ENCODE assay signal across 10 cellular contexts in the genomic region with DNA sequence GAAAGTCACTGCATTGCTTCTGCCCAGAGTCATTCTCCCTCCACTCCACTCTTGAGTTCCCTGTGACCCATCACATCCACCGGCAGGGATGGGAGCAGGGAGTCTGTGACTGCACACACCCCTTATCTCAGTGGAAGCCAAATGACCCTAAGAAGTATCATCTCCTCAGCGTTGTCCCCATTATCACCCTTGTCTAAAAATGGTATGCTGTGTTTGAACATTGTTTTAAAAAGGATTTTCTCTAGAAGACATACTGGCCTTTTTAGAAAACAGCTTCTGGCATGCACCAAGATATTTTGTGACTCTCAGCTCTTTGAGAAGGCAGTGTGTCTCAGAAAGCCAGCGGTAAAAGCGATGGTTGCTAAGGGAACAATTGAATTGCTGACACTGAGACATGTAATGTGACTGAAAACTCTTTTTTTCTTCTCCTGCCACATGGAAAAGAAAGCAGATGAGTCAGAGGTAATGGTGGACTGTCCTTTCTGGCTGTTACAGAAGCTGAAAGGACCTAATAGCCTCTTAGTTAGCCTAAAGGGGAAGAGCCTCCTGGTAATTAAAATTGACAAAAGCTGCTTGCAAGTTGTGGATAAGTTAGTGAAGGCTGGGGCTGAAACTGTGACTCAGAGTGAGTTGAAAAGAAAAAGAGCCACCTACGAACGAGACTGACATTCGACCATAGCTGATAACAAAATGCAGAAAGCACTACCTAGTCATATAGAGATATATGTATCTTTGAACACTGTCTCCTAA.
A peak's percentile ranks its signal among the peaks of the same experiment; 100 is the strongest.
DNase-seq lines count a peak whose midpoint lies in the region; TF ChIP-seq lines count a peak whose summit lies in the region.
"Had no signal": no experiment of that assay in that cellular context is flagged by ENCODE, and none has a peak within 500 bp of the region (broad histone marks: within the 10 kb centered on the region; RNA-seq: fewer than 3 reads in every experiment).

No MANE protein-coding gene starts in this region.

- no peak overlapping the region for H3K27ac ChIP-seq in SU-DHL-6 (ENCODE audit: low read depth, low read length)
- H3K27ac ChIP-seq in testis: no peak overlapping the region

- peak; percentile 42 for DNase-seq in activated T-cell treated with anti-CD3 and anti-CD28 coated beads for 24 hours (ENCODE audit: low read depth)
- DNase-seq in activated T-cell treated with anti-CD3 and anti-CD28 coated beads, Interleukin-2, amount 50 U/mL, for 1 hour: no peak
- DNase-seq in stimulated activated CD4-positive, alpha-beta T cell treated with anti-CD3 and anti-CD28 coated beads, Interleukin-4, amount 100 ng/mL, for 24 hours: peak; percentile 68
- DNase-seq in NCI-H1105 treated with DMSO at 0.1 percent for 48 hours (lab: John Stamatoyannopoulos, UW): no peak
- no peak for DNase-seq in testis
- no peak for DNase-seq in GM13977 (ENCODE audit: low spot score)
- DNase-seq: activated effector memory CD4-positive, alpha-beta T cell treated with anti-CD3 and anti-CD28 coated beads, Interleukin-2, amount 50 U/mL, for 16 hours; NCI-H2107 had no signal

- in situ Hi-C loops in GM13977 (cut with MboI; ENCODE audit: low pct_unique_long_range_greater_than_20kb, low sequenced_read_pairs, unreplicated experiment): no loop called here

- H3K27me3 ChIP-seq in SU-DHL-6 (ENCODE audit: low read length) (no peaks in the 10 kb centered on the region), endocrine pancreas (ENCODE audit: control insufficient read depth, insufficient read depth, low read length) (no peaks in the 10 kb centered on the region), testis (no peaks in the 10 kb centered on the region)

- TF ChIP-seq POLR2A in testis (IDR thresholded peaks at IDR 0.05): no peak

- H3K36me3 ChIP-seq in SU-DHL-6 (ENCODE audit: low read length): no peaks in the 10 kb centered on the region
- no peaks in the 10 kb centered on the region for H3K36me3 ChIP-seq in endocrine pancreas (ENCODE audit: control insufficient read depth, insufficient read depth, low read length)
- H3K36me3 ChIP-seq in testis (ENCODE audit: low read depth, missing control alignments): no peaks in the 10 kb centered on the region

- H3K9me3 ChIP-seq in SU-DHL-6 (ENCODE audit: insufficient read depth, low read length): no peaks in the 10 kb centered on the region
- H3K9me3 ChIP-seq in endocrine pancreas (ENCODE audit: control insufficient read depth, low read length): no peaks in the 10 kb centered on the region
- H3K9me3 ChIP-seq in testis: no peaks in the 10 kb centered on the region

- no peaks in the 10 kb centered on the region for H3F3A ChIP-seq in SU-DHL-6 (ENCODE audit: insufficient read depth)

- H3K4me2 ChIP-seq in SU-DHL-6 (ENCODE audit: low read depth, low read length, poor library complexity, severe bottlenecking): no peak overlapping the region

- H3K4me3 ChIP-seq in SU-DHL-6 (ENCODE audit: insufficient read depth, low read length, poor library complexity, severe bottlenecking): no peak overlapping the region
- peak overlapping the region; percentile 1 for H3K4me3 ChIP-seq in endocrine pancreas (ENCODE audit: control insufficient read depth, insufficient read depth, low read length)
- H3K4me3 ChIP-seq in testis: no peak overlapping the region

- no peaks in the 10 kb centered on the region for H4K20me1 ChIP-seq in SU-DHL-6 (ENCODE audit: low read depth, low read length)

- no peaks in the 10 kb centered on the region for H3K9me2 ChIP-seq in SU-DHL-6 (replicated peaks; ENCODE audit: insufficient read depth, low read length)

- H3K4me1 ChIP-seq in endocrine pancreas (ENCODE audit: control insufficient read depth, insufficient read depth, low read length): peaks cover 5% of the 10 kb centered on the region
- peaks cover 5% of the 10 kb centered on the region for H3K4me1 ChIP-seq in testis

- intact Hi-C loops in testis (cut with DNase I; ENCODE audit: low total_unique reads): no loop called here

- WGBS in testis, 2 donors: 66 to 70% methylated on average over 7 of the region's 7 CpGs

- H3K9ac ChIP-seq in SU-DHL-6 (ENCODE audit: low read length): no peak overlapping the region
- no peak overlapping the region for H3K9ac ChIP-seq in endocrine pancreas (ENCODE audit: control insufficient read depth, insufficient read depth, low read length)

- peak overlapping the region; percentile 5 for H2AFZ ChIP-seq in SU-DHL-6 (ENCODE audit: low read depth, low read length, severe bottlenecking)

- no peak for TF ChIP-seq CTCF in SU-DHL-6 (IDR thresholded peaks at IDR 0.05; ENCODE audit: insufficient read depth, low read length, poor library complexity, severe bottlenecking)
- TF ChIP-seq CTCF in testis (IDR thresholded peaks at IDR 0.05): no peak
- no peak for TF ChIP-seq CTCF in GM13977 (IDR thresholded peaks at IDR 0.05; ENCODE audit: extremely low read depth, insufficient read depth, missing control alignments)

- no peaks in the 10 kb centered on the region for H3K79me2 ChIP-seq in SU-DHL-6 (ENCODE audit: insufficient read depth, low read length)

Comparison
In these comparisons a context has a peak if more than half of its experiments do, and no peak if none do; other contexts are left out.
1. DNase-seq: peak in activated T-cell treated with anti-CD3 and anti-CD28 coated beads for 24 hours (single experiment) and stimulated activated CD4-positive, alpha-beta T cell treated with anti-CD3 and anti-CD28 coated beads, Interleukin-4, amount 100 ng/mL, for 24 hours (single experiment); none in activated T-cell treated with anti-CD3 and anti-CD28 coated beads, Interleukin-2, amount 50 U/mL, for 1 hour (single experiment), NCI-H1105 treated with DMSO at 0.1 percent for 48 hours (single experiment), testis (single experiment) and GM13977 (single experiment).